14 cellular contexts compared by ENCODE assay signal in genomic region chr16:57500578-57501111, GRCh38. TPM values are rescaled to one million over a fixed set of nuclear protein-coding genes. Genes with fewer than 3 reads are reported as not detected.
A peak's percentile ranks its signal among the peaks of the same experiment; 100 is the strongest.
DNase-seq lines count a peak whose midpoint lies in the region; ATAC-seq and TF ChIP-seq lines count a peak whose summit lies in the region.
"Had no signal": no experiment of that assay in that cellular context is flagged by ENCODE, and none has a peak within 500 bp of the region (broad histone marks: within the 10 kb centered on the region; RNA-seq: fewer than 3 reads in every experiment).

No MANE protein-coding gene starts in this region.

- no peak for TF ChIP-seq CTCF in heart right ventricle (IDR thresholded peaks at IDR 0.05)
- no peak for TF ChIP-seq CTCF in right lobe of liver (IDR thresholded peaks at IDR 0.05)
- TF ChIP-seq CTCF in upper lobe of right lung (IDR thresholded peaks at IDR 0.05) = no peak

- WGBS in right cardiac atrium = 42% methylated on average over 9 of the region's 9 CpGs
- WGBS in heart right ventricle, 2 donors = 44 to 54% methylated on average over 9 of the region's 9 CpGs
- 21% methylated on average over 2 of the region's 9 CpGs for WGBS in right lobe of liver (ENCODE audit: insufficient coverage, low coverage, low lambda C conversion rate, missing lambda C conversion rate)

- intact Hi-C loops in right cardiac atrium (cut with DNase I) = no loop called here
- intact Hi-C loops in heart right ventricle (cut with DNase I) = no loop called here
- intact Hi-C loops in right lobe of liver (cut with DNase I) = no loop called here
- intact Hi-C loops in upper lobe of right lung (cut with DNase I) = no loop called here

- H3K4me1 ChIP-seq in right cardiac atrium (ENCODE audit: control insufficient read depth, insufficient read depth, low read length) = no peaks in the 10 kb centered on the region
- no peaks in the 10 kb centered on the region for H3K4me1 ChIP-seq in heart right ventricle
- peaks cover 0 to 19% (median 3%) of the 10 kb centered on the region in 4 donors for H3K4me1 ChIP-seq in right lobe of liver
- H3K4me1 ChIP-seq in upper lobe of right lung = peaks cover 12% of the 10 kb centered on the region
- H3K4me1 ChIP-seq: colonic mucosa had no signal

- no peak for TF ChIP-seq POLR2A in right lobe of liver (IDR thresholded peaks at IDR 0.05)

- no peak overlapping the region for H3K27ac ChIP-seq in right cardiac atrium (ENCODE audit: low read length)
- H3K27ac ChIP-seq in heart right ventricle = no peak overlapping the region
- peak overlapping the region in 2 of 3 donors; percentile 1 to 69 for H3K27ac ChIP-seq in right lobe of liver
- no peak overlapping the region for H3K27ac ChIP-seq in upper lobe of right lung
- H3K27ac ChIP-seq: colonic mucosa had no signal

- H3K4me3 ChIP-seq in right cardiac atrium (ENCODE audit: low read length) (no peak overlapping the region), heart right ventricle (no peak overlapping the region), right lobe of liver (no peak overlapping the region), upper lobe of right lung (no peak overlapping the region)
- H3K4me3 ChIP-seq: colonic mucosa had no signal

- H3K9me3 ChIP-seq in right cardiac atrium (ENCODE audit: control insufficient read depth, low read length) (no peaks in the 10 kb centered on the region), heart right ventricle (no peaks in the 10 kb centered on the region), right lobe of liver (no peaks in the 10 kb centered on the region), upper lobe of right lung (no peaks in the 10 kb centered on the region)
- H3K9me3 ChIP-seq: colonic mucosa had no signal

- DNase-seq in right cardiac atrium (peak; percentile 5 to 33 (median 29)), heart right ventricle (no peak), right lobe of liver (peak; percentile 51 to 90 (median 90)), upper lobe of right lung (no peak), MV-4-11 (lab: John Stamatoyannopoulos, UW) (no peak)
- DNase-seq in central memory CD4-positive, alpha-beta T cell = no peak
- DNase-seq: colonic mucosa, GDM1, HCEC 1CT, NCI-H1048, NCI-H345 had no signal

- no peaks in the 10 kb centered on the region for H3K36me3 ChIP-seq in heart right ventricle
- H3K36me3 ChIP-seq in right lobe of liver = no peaks in the 10 kb centered on the region
- no peaks in the 10 kb centered on the region for H3K36me3 ChIP-seq in upper lobe of right lung
- H3K36me3 ChIP-seq: colonic mucosa had no signal

- H3K27me3 ChIP-seq in right cardiac atrium (ENCODE audit: control insufficient read depth, insufficient read depth) (no peaks in the 10 kb centered on the region), heart right ventricle (no peaks in the 10 kb centered on the region), right lobe of liver (no peaks in the 10 kb centered on the region), upper lobe of right lung (no peaks in the 10 kb centered on the region)
- H3K27me3 ChIP-seq: colonic mucosa had no signal

- ATAC-seq in right cardiac atrium (peak in 1 of 2 donors; percentile 21), heart right ventricle (no peak), SK-N-SH treated with all-trans-retinoic acid at 6 μM for 48 hours (peak; percentile 53), right lobe of liver (peak; percentile 93 to 98 (median 95)), upper lobe of right lung (peak; percentile 54), GM18873 (IDR thresholded peaks at IDR 0.05; ENCODE audit: low FRiP score, unreplicated experiment) (no peak)

TF ChIP-seq in SK-N-SH treated with all-trans-retinoic acid at 6 μM for 48 hours, 23 proteins besides CTCF, POLR2A, EP300 and RAD21:
- no peak for TF ChIP-seq CSDC2 (CRISPR knock-in tag; IDR thresholded peaks at IDR 0.05)
TF ChIP-seq in SK-N-SH treated with all-trans-retinoic acid at 6 μM for 48 hours: peak in this region for 0.

RNA-seq across cellular contexts. Expression of gene DOK4, which starts 14.4 kb away (rescaled TPM):
- total RNA-seq in right cardiac atrium = 10 to 100 TPM; 15.1 to 19.4 (median 16.5) TPM
- polyA plus RNA-seq in right cardiac atrium = 12.2 TPM
- 10 to 100 TPM in 2 of 10 donors, 1 to 10 TPM in 8; 3.6 to 10.7 (median 8.0) TPM for total RNA-seq in heart right ventricle
- 1 to 10 TPM; 5.9 to 9.1 TPM for polyA plus RNA-seq in heart right ventricle
- 10 to 100 TPM; 20.0 to 62.1 (median 36.7) TPM for total RNA-seq in right lobe of liver
- 55.1 TPM for total RNA-seq in upper lobe of right lung

RNA-seq across cellular contexts. Expression of gene CCDC102A, which starts 35.7 kb away (rescaled TPM):
- 10 to 100 TPM in 3 of 4 donors, 1 to 10 TPM in 1; 7.6 to 15.4 (median 11.0) TPM for total RNA-seq in right cardiac atrium
- 9.0 TPM for polyA plus RNA-seq in right cardiac atrium
- 10 to 100 TPM in 1 of 10 donors, 1 to 10 TPM in 9; 3.1 to 10.2 (median 5.1) TPM for total RNA-seq in heart right ventricle
- 1 to 10 TPM; 3.7 to 5.9 TPM for polyA plus RNA-seq in heart right ventricle
- total RNA-seq in right lobe of liver = 1 to 10 TPM in 5 of 6 experiments, under 1 TPM in 1; 0.97 to 1.9 (median 1.2) TPM
- total RNA-seq in upper lobe of right lung = 11.3 TPM

RNA-seq across cellular contexts. Expression of gene POLR2C, which starts 38.2 kb away (rescaled TPM):
- total RNA-seq in right cardiac atrium = 10 to 100 TPM; 36.9 to 47.7 (median 42.0) TPM
- polyA plus RNA-seq in right cardiac atrium = 36.8 TPM
- total RNA-seq in heart right ventricle = 10 to 100 TPM; 40.2 to 56.7 (median 47.2) TPM
- polyA plus RNA-seq in heart right ventricle = 10 to 100 TPM; 17.9 to 46.6 TPM
- total RNA-seq in right lobe of liver = 10 to 100 TPM; 27.7 to 70.2 (median 35.4) TPM
- total RNA-seq in upper lobe of right lung = 85.1 TPM

RNA-seq across cellular contexts. Expression of gene ADGRG5, which starts 41.8 kb away (rescaled TPM):
- total RNA-seq in right cardiac atrium (under 1 TPM in 2 of 4 donors, not detected in 2; 0.11 to 0.29 TPM), heart right ventricle (under 1 TPM in 5 of 10 donors, not detected in 5; 0.12 to 0.69 (median 0.61) TPM), right lobe of liver (under 1 TPM in 4 of 6 experiments, not detected in 2; 0.09 to 0.54 (median 0.18) TPM), upper lobe of right lung (1.9 TPM)
- polyA plus RNA-seq in right cardiac atrium (0.02 TPM), heart right ventricle (under 1 TPM in 1 of 2 donors, not detected in 1; 0.03 TPM)
- polyA plus RNA-seq: BJ had no signal

RNA-seq across cellular contexts. Expression of gene COQ9, which starts 53.4 kb away (rescaled TPM):
- total RNA-seq in right cardiac atrium = 100 to 1,000 TPM in 3 of 4 donors, 10 to 100 TPM in 1; 91.8 to 142 (median 134) TPM
- 206 TPM for polyA plus RNA-seq in right cardiac atrium
- 100 to 1,000 TPM; 135 to 230 (median 207) TPM for total RNA-seq in heart right ventricle
- 100 to 1,000 TPM; 162 to 475 TPM for polyA plus RNA-seq in heart right ventricle
- total RNA-seq in right lobe of liver = 10 to 100 TPM; 43.2 to 81.4 (median 55.3) TPM
- 35.2 TPM for total RNA-seq in upper lobe of right lung

Comparison
In these comparisons a context has a peak if more than half of its experiments do, and no peak if none do; other contexts are left out.
1. DNase-seq: peak in right cardiac atrium (3 of 3) and right lobe of liver (3 of 3); none in heart right ventricle (0 of 2), upper lobe of right lung (single experiment), central memory CD4-positive, alpha-beta T cell (single experiment) and MV-4-11 (single experiment).
2. ATAC-seq: peak in SK-N-SH treated with all-trans-retinoic acid at 6 μM for 48 hours (single experiment), right lobe of liver (4 of 4) and upper lobe of right lung (single experiment); none in heart right ventricle (0 of 8) and GM18873 (single experiment).
3. H3K27ac ChIP-seq: peak in right lobe of liver (2 of 3); none in right cardiac atrium (single experiment), heart right ventricle (0 of 10) and upper lobe of right lung (single experiment).